Comparison of ENCODE assay signal across 9 cellular contexts in the genomic region with DNA sequence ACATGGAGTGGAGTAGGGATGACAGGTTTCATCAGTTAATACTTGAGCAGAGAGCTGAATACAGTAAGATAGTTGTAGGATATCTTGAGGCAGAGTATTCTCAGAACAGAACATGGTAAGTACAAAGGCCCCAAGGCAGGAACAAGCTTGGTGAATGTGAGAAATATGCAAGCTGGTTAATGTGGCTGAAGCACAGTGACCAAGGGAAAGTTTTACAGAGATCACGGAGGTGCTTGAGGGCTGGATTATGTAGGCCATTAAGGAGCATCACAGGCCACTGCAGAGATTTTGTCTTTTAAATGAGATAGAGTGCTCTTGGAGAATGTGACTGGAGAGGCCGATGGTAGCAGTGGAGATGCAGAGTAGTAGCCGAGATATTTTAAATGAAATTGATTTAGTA. TPM values are rescaled to one million over a fixed set of nuclear protein-coding genes. Genes with fewer than 3 reads are reported as not detected.
DNase-seq lines count a peak whose midpoint lies in the region; ATAC-seq and TF ChIP-seq lines count a peak whose summit lies in the region.
"Had no signal": no experiment of that assay in that cellular context is flagged by ENCODE, and none has a peak within 500 bp of the region (broad histone marks: within the 10 kb centered on the region; RNA-seq: fewer than 3 reads in every experiment).

No MANE protein-coding gene starts in this region.

- ATAC-seq in HG02759 (IDR thresholded peaks at IDR 0.05; ENCODE audit: unreplicated experiment), result no peak

- peak overlapping the region; percentile 99 for H3K4me3 ChIP-seq in HUES48 (ENCODE audit: low read depth, low read length)

- H3K4me1 ChIP-seq in HUES48 (ENCODE audit: control insufficient read depth, insufficient read depth, low read length), result peaks cover 46% of the 10 kb centered on the region

- no peak for DNase-seq in CD14-positive monocyte (ENCODE audit: low spot score)
- DNase-seq in activated naive CD8-positive, alpha-beta T cell treated with anti-CD3 and anti-CD28 coated beads for 36 hours, result no peak
- DNase-seq in mesothelial cell of epicardium (ENCODE audit: low spot score in 2 of 2, unreplicated experiment in 2 of 2), result no peak
- no peak for DNase-seq in NCI-H187 (lab: John Stamatoyannopoulos, UW)
- no peak for DNase-seq in NCI-H128 (lab: John Stamatoyannopoulos, UW; ENCODE audit: unreplicated experiment)
- no peak for DNase-seq in hippocampal formation (lab: John Stamatoyannopoulos, UW)
- DNase-seq: amygdala had no signal

- peaks cover 60% of the 10 kb centered on the region for H3K4me1 Mint-ChIP-seq in CD14-positive monocyte
- peaks cover 52% of the 10 kb centered on the region for H3K4me1 Mint-ChIP-seq in activated naive CD8-positive, alpha-beta T cell treated with anti-CD3 and anti-CD28 coated beads for 36 hours
- H3K4me1 Mint-ChIP-seq in mesothelial cell of epicardium, result peaks cover 49% of the 10 kb centered on the region

- H3K4me3 Mint-ChIP-seq in CD14-positive monocyte, result peak overlapping the region; percentile 1 to 4
- peak overlapping the region; percentile 66 for H3K4me3 Mint-ChIP-seq in activated naive CD8-positive, alpha-beta T cell treated with anti-CD3 and anti-CD28 coated beads for 36 hours
- peak overlapping the region; percentile 2 for H3K4me3 Mint-ChIP-seq in mesothelial cell of epicardium

- H3K9ac ChIP-seq in HUES48 (ENCODE audit: low read depth, low read length), result peak overlapping the region; percentile 100

- intact Hi-C loops in CD14-positive monocyte (cut with micrococcal nuclease), result no loop called here

- H3K9me3 Mint-ChIP-seq in CD14-positive monocyte (no peaks in the 10 kb centered on the region), mesothelial cell of epicardium (no peaks in the 10 kb centered on the region)
- H3K9me3 Mint-ChIP-seq in activated naive CD8-positive, alpha-beta T cell treated with anti-CD3 and anti-CD28 coated beads for 36 hours, result no peaks in the 10 kb centered on the region

- no peaks in the 10 kb centered on the region for H3K27me3 Mint-ChIP-seq in CD14-positive monocyte (ENCODE audit: low read depth in 3 of 3)
- H3K27me3 Mint-ChIP-seq in activated naive CD8-positive, alpha-beta T cell treated with anti-CD3 and anti-CD28 coated beads for 36 hours, result no peaks in the 10 kb centered on the region
- H3K27me3 Mint-ChIP-seq in mesothelial cell of epicardium (ENCODE audit: low read depth), result no peaks in the 10 kb centered on the region

- H3K36me3 ChIP-seq in HUES48 (ENCODE audit: control insufficient read depth, insufficient read depth, low read length), result 0 out of 2 replicates have a peak, but pooled peaks cover 5% of the 10 kb centered on the region

- H3K27ac Mint-ChIP-seq in CD14-positive monocyte (peak overlapping the region in 4 of 7 donors; percentile 2 to 37 (median 31)), mesothelial cell of epicardium (peak overlapping the region; percentile 93)
- H3K27ac Mint-ChIP-seq in activated naive CD8-positive, alpha-beta T cell treated with anti-CD3 and anti-CD28 coated beads for 36 hours, result peak overlapping the region; percentile 89

- no peaks in the 10 kb centered on the region for H3K9me3 ChIP-seq in HUES48 (ENCODE audit: control insufficient read depth, insufficient read depth, low read length)

- TF ChIP-seq CTCF in CD14-positive monocyte (IDR thresholded peaks at IDR 0.05), result no peak
- TF ChIP-seq CTCF in mesothelial cell of epicardium (IDR thresholded peaks at IDR 0.05; ENCODE audit: unreplicated experiment), result no peak

- H3K27ac ChIP-seq in HUES48 (ENCODE audit: low read depth, low read length), result peak overlapping the region; percentile 95

- no peaks in the 10 kb centered on the region for H3K27me3 ChIP-seq in HUES48 (ENCODE audit: control insufficient read depth, insufficient read depth, low read length)

- H3K36me3 Mint-ChIP-seq in CD14-positive monocyte, result peaks cover 16 to 28% of the 10 kb centered on the region in 2 donors
- H3K36me3 Mint-ChIP-seq in activated naive CD8-positive, alpha-beta T cell treated with anti-CD3 and anti-CD28 coated beads for 36 hours, result peaks cover 35% of the 10 kb centered on the region
- no peaks in the 10 kb centered on the region for H3K36me3 Mint-ChIP-seq in mesothelial cell of epicardium

RNA-seq across cellular contexts. Expression of a gene that starts 54.0 kb away (rescaled TPM):
- polyA plus RNA-seq in CD14-positive monocyte, result 10 to 100 TPM; 17.6 to 17.8 TPM
- 10 to 100 TPM; 20.6 to 22.6 TPM for total RNA-seq in activated naive CD8-positive, alpha-beta T cell treated with anti-CD3 and anti-CD28 coated beads for 36 hours
- 11.6 to 12.4 TPM (median 11.7 TPM) in 3 replicates for total RNA-seq in mesothelial cell of epicardium

Comparison
In these comparisons a context has a peak if more than half of its experiments do, and no peak if none do; other contexts are left out.
1. H3K27ac Mint-ChIP-seq: peak in every context shown above with its lines; median percentile 93 in mesothelial cell of epicardium; 89 in activated naive CD8-positive, alpha-beta T cell treated with anti-CD3 and anti-CD28 coated beads for 36 hours; 31 in CD14-positive monocyte.
2. H3K4me3 Mint-ChIP-seq: peak in every context shown above with its lines; median percentile 66 in activated naive CD8-positive, alpha-beta T cell treated with anti-CD3 and anti-CD28 coated beads for 36 hours; 2 in CD14-positive monocyte; 2 in mesothelial cell of epicardium.